In genomic region chr14:103629503-103630121, GRCh38 we compare ENCODE assay signal across 8 cellular contexts. TPM values are rescaled to one million over a fixed set of nuclear protein-coding genes. Genes with fewer than 3 reads are reported as not detected.
DNase-seq lines count a peak whose midpoint lies in the region; ATAC-seq and TF ChIP-seq lines count a peak whose summit lies in the region.

No MANE protein-coding gene starts in this region.

- H3K27me3 ChIP-seq in BJ (ENCODE audit: control insufficient read depth, insufficient read depth, low read length) = no peaks in the 10 kb centered on the region

- ATAC-seq in HG03571 (IDR thresholded peaks at IDR 0.05; ENCODE audit: unreplicated experiment) = peak; percentile 26
- ATAC-seq in WTC11 = peak; percentile 11
- ATAC-seq in stimulated activated effector memory CD8-positive, alpha-beta T cell treated with anti-CD3 and anti-CD28 coated beads, Interleukin-12 subunit alpha, Interleukin-12 subunit beta, amount 100 ng/mL, for 72 hours = peak; percentile 70

- H3K4me3 Mint-ChIP-seq in WTC11 = peak overlapping the region; percentile 91
- peak overlapping the region; percentile 77 for H3K4me3 Mint-ChIP-seq in stimulated activated effector memory CD8-positive, alpha-beta T cell treated with anti-CD3 and anti-CD28 coated beads, Interleukin-12 subunit alpha, Interleukin-12 subunit beta, amount 100 ng/mL, for 72 hours

- no peak for DNase-seq in BJ (ENCODE audit: low read depth)
- peak; percentile 69 for DNase-seq in GM19238 (ENCODE audit: insufficient read length, low spot score)
- DNase-seq in WTC11 (ENCODE audit: low spot score) = peak; percentile 68
- DNase-seq in ecto neural progenitor cell (ENCODE audit: low spot score) = peak; percentile 82
- peak; percentile 18 for DNase-seq in medulla oblongata (ENCODE audit: extremely low spot score)
- peak; percentile 40 to 80 for DNase-seq in stimulated activated effector memory CD8-positive, alpha-beta T cell treated with anti-CD3 and anti-CD28 coated beads, Interleukin-12 subunit alpha, Interleukin-12 subunit beta, amount 100 ng/mL, for 72 hours (ENCODE audit: low spot score in 2 of 2)
- no peak for DNase-seq in OCI-M2 (lab: John Stamatoyannopoulos, UW; ENCODE audit: unreplicated experiment)

- H3K4me3 ChIP-seq in BJ (ENCODE audit: low read depth, low read length) = peak overlapping the region; percentile 89

- CTCF ChIA-PET in BJ (lab: Yijun Ruan, JAX) (interaction anchor here (0.7 kb wide), 1 partner anchor 36 kb away, joined by 4 read pairs; no protein-coding TSS in a partner anchor), WTC11 (lab: Charles Lee) (interaction anchor here (1.2 to 1.5 kb wide), 2 partner anchors 11 to 68 kb away, joined by 3 to 4 read pairs; no protein-coding TSS in a partner anchor)

- no peaks in the 10 kb centered on the region for H3K36me3 Mint-ChIP-seq in WTC11
- H3K36me3 Mint-ChIP-seq in stimulated activated effector memory CD8-positive, alpha-beta T cell treated with anti-CD3 and anti-CD28 coated beads, Interleukin-12 subunit alpha, Interleukin-12 subunit beta, amount 100 ng/mL, for 72 hours = peaks cover 29% of the 10 kb centered on the region

- peak overlapping the region; percentile 86; the same call in 1 of the 2 replicates for H3K27ac Mint-ChIP-seq in WTC11
- peak overlapping the region; percentile 82 for H3K27ac Mint-ChIP-seq in stimulated activated effector memory CD8-positive, alpha-beta T cell treated with anti-CD3 and anti-CD28 coated beads, Interleukin-12 subunit alpha, Interleukin-12 subunit beta, amount 100 ng/mL, for 72 hours

- no peaks in the 10 kb centered on the region for H3K36me3 ChIP-seq in BJ (ENCODE audit: control insufficient read depth, insufficient read depth, low read length)

- no peaks in the 10 kb centered on the region for H3K27me3 Mint-ChIP-seq in WTC11 (ENCODE audit: low read depth)

- H3K4me1 Mint-ChIP-seq in WTC11 = peaks cover 29% of the 10 kb centered on the region
- H3K4me1 Mint-ChIP-seq in stimulated activated effector memory CD8-positive, alpha-beta T cell treated with anti-CD3 and anti-CD28 coated beads, Interleukin-12 subunit alpha, Interleukin-12 subunit beta, amount 100 ng/mL, for 72 hours = peaks cover 32% of the 10 kb centered on the region

- no peaks in the 10 kb centered on the region for H3K9me3 Mint-ChIP-seq in WTC11
- H3K9me3 Mint-ChIP-seq in stimulated activated effector memory CD8-positive, alpha-beta T cell treated with anti-CD3 and anti-CD28 coated beads, Interleukin-12 subunit alpha, Interleukin-12 subunit beta, amount 100 ng/mL, for 72 hours = no peaks in the 10 kb centered on the region

- POLR2A ChIA-PET in BJ (lab: Charles Lee) = no interaction called here
- POLR2A ChIA-PET in WTC11 (lab: Charles Lee) = no interaction called here

- TF ChIP-seq CTCF in BJ (IDR thresholded peaks at IDR 0.05; ENCODE audit: insufficient read depth, low read depth, low read length) (no peak), WTC11 (IDR thresholded peaks at IDR 0.05) (no peak)

TF ChIP-seq in WTC11, 78 proteins besides CTCF, POLR2A, EP300 and RAD21:
- TF ChIP-seq SOX15 (CRISPR knock-in tag; IDR thresholded peaks at IDR 0.05) (no peak), ESRRA (CRISPR knock-in tag; IDR thresholded peaks at IDR 0.05; ENCODE audit: borderline replicate concordance) (0 out of 2 replicates have a peak, but pooled peaks have one; percentile 2), PRDM15 (CRISPR knock-in tag; IDR thresholded peaks at IDR 0.05) (no peak), TP53 (CRISPR knock-in tag; IDR thresholded peaks at IDR 0.05) (0 out of 2 replicates have a peak, but pooled peaks have one; percentile 15), E2F1 (CRISPR knock-in tag; IDR thresholded peaks at IDR 0.05) (no peak), HMGA2 (CRISPR knock-in tag; IDR thresholded peaks at IDR 0.05) (no peak), NFYB (CRISPR knock-in tag; conservative IDR thresholded peaks at IDR 0.05; ENCODE audit: low read depth) (no peak), NR3C1 (CRISPR knock-in tag; conservative IDR thresholded peaks at IDR 0.05; ENCODE audit: low read depth) (no peak), ATF6 (CRISPR knock-in tag; IDR thresholded peaks at IDR 0.05) (no peak)

RNA-seq across cellular contexts. Expression of gene KLC1, which starts 0.6 kb away (rescaled TPM):
- polyA plus RNA-seq in BJ (2011; rRNA removed) = 112 and 123 TPM in 2 replicates
- polyA minus RNA-seq in BJ (2011; rRNA and poly(A)+ RNA removed) = 64.2 and 68.3 TPM in 2 replicates
- 134 to 171 TPM (median 147 TPM) in 3 replicates for total RNA-seq in WTC11 (2021)

Comparison
In these comparisons a context has a peak if more than half of its experiments do, and no peak if none do; other contexts are left out.
1. DNase-seq: peak in GM19238 (single experiment), WTC11 (single experiment), ecto neural progenitor cell (single experiment), medulla oblongata (single experiment) and stimulated activated effector memory CD8-positive, alpha-beta T cell treated with anti-CD3 and anti-CD28 coated beads, Interleukin-12 subunit alpha, Interleukin-12 subunit beta, amount 100 ng/mL, for 72 hours (2 of 2); none in BJ (single experiment) and OCI-M2 (single experiment).
2. ATAC-seq: peak in every context shown above with its lines; median percentile 70 in stimulated activated effector memory CD8-positive, alpha-beta T cell treated with anti-CD3 and anti-CD28 coated beads, Interleukin-12 subunit alpha, Interleukin-12 subunit beta, amount 100 ng/mL, for 72 hours; 26 in HG03571; 11 in WTC11.